8 cellular contexts compared by ENCODE assay signal in genomic region chr19:38736036-38736412, GRCh38. TPM values are rescaled to one million over a fixed set of nuclear protein-coding genes. Genes with fewer than 3 reads are reported as not detected.
DNase-seq lines count a peak whose midpoint lies in the region; ATAC-seq and FAIRE-seq lines count a peak whose summit lies in the region.

No MANE protein-coding gene starts in this region.

- H3K9me3 ChIP-seq in small intestine (ENCODE audit: control insufficient read depth, low read depth), result no peaks in the 10 kb centered on the region

- peaks cover 0 to 4% of the 10 kb centered on the region in 2 donors for H3K4me1 ChIP-seq in small intestine (ENCODE audit: control insufficient read depth in 2 of 2, insufficient read depth in 1 of 2, low read depth in 1 of 2, low read length in 1 of 2)

- H3K27ac ChIP-seq in small intestine (ENCODE audit: low read depth in 1 of 2, low read length in 1 of 2), result peak overlapping the region in 1 of 2 donors; percentile 45

- intact Hi-C loops in left cardiac atrium (cut with DNase I), result no loop called here

- WGBS in small intestine, 3 donors, result 0 to 3% (median 0%) methylated on average over 14 to 42 of the region's 42 CpGs

- ATAC-seq in left cardiac atrium (peak; percentile 12), HG02678 (IDR thresholded peaks at IDR 0.05; ENCODE audit: unreplicated experiment) (no peak), HG03159 (IDR thresholded peaks at IDR 0.05; ENCODE audit: unreplicated experiment) (no peak)

- peaks cover 0 to 4% of the 10 kb centered on the region in 2 donors for H3K36me3 ChIP-seq in small intestine (ENCODE audit: control insufficient read depth in 2 of 2, insufficient read depth in 2 of 2, low read length in 2 of 2)

- DNase-seq in ELR (ENCODE audit: low read depth) (peak; percentile 54), NOMO-1 treated with DMSO at 0.1 percent for 48 hours (lab: John Stamatoyannopoulos, UW; ENCODE audit: unreplicated experiment) (peak; percentile 29), left cardiac atrium (peak; percentile 59), small intestine (peak; percentile 46), C1 segment of cervical spinal cord (lab: John Stamatoyannopoulos, UW) (no peak)
- peak; percentile 42 for DNase-seq in activated effector memory CD4-positive, alpha-beta T cell treated with Interleukin-2 at 50 U/mL for 16 hours

- no peaks in the 10 kb centered on the region for H3K27me3 ChIP-seq in small intestine (ENCODE audit: control insufficient read depth in 2 of 2, insufficient read depth in 2 of 2, low read length in 2 of 2)

- no peak for FAIRE-seq in small intestine (lab: Jason Lieb, UNC)

- peak overlapping the region in 1 of 2 donors; percentile 44 for H3K4me3 ChIP-seq in small intestine (ENCODE audit: low read depth in 1 of 2, low read length in 2 of 2)

RNA-seq across cellular contexts. Expression of gene CAPN12, which starts 8.2 kb away (rescaled TPM):
- total RNA-seq in left cardiac atrium, result under 1 TPM; 0.77 to 0.81 TPM
- 10 to 100 TPM in 1 of 3 donors, 1 to 10 TPM in 2; 2.4 to 26.1 (median 2.7) TPM for polyA plus RNA-seq in small intestine

RNA-seq across cellular contexts. Expression of gene LGALS7, which starts 37.3 kb away (rescaled TPM):
- not detected for total RNA-seq in left cardiac atrium
- polyA plus RNA-seq in small intestine, result 1 to 10 TPM in 1 of 3 donors, not detected in 2; 1.1 TPM

RNA-seq across cellular contexts. Expression of gene LGALS7B, which starts 53.0 kb away (rescaled TPM):
- total RNA-seq in left cardiac atrium, result not detected
- 1 to 10 TPM in 2 of 3 donors, not detected in 1; 2.0 to 5.4 TPM for polyA plus RNA-seq in small intestine

Comparison
In these comparisons a context has a peak if more than half of its experiments do, and no peak if none do; other contexts are left out.
1. DNase-seq: peak in ELR (single experiment), NOMO-1 treated with DMSO at 0.1 percent for 48 hours (single experiment), activated effector memory CD4-positive, alpha-beta T cell treated with Interleukin-2 at 50 U/mL for 16 hours (single experiment), left cardiac atrium (single experiment) and small intestine (single experiment); none in C1 segment of cervical spinal cord (0 of 14).
2. ATAC-seq: peak in left cardiac atrium (2 of 2); none in HG02678 (single experiment) and HG03159 (single experiment).